In the genomic region with DNA sequence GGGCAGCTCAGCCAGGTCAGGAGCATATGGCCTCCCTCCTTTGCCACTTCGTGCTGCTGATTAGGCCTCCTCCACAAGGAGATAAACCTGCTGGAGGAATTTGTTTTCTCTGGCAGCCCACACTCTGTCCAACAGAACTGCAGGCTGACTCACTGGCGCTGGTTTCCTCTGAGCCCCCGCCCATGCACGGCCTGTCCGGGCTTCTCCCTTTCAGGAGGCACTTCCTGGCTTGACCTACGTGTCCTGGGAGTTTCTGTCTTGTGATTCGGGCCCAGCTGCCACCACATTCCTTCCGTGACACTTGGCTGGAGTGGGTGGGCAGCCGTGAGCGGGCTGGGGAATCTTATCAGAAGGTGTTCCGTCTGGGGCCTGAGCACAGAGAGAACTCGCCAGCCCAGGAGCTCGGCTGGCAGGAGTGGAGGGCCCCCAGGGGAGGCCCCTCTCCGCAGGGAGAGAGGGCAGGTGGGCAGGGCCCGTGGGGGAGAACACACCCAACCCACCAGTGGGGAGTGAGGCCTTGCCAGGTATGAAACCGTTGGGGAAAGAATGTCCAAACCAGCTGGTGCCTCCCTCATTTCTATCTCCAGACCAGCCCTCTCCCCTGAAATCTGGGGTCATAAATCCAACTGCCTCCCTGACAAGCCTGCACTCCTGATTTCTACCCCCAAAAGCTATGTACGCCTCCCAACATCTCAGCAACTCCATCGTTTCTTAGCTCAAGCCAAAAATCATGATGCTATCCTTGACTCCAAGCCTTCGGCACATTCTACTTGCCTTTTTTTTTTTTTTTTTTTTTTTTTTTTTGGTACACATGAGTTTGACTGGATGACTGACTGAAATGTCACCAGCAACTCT, we compare ENCODE assay signal across 8 cellular contexts.
DNase-seq lines count a peak whose midpoint lies in the region; ATAC-seq lines count a peak whose summit lies in the region.

No MANE protein-coding gene starts in this region.

- peak; percentile 96 for DNase-seq in HPDE6-E6E7 (ENCODE audit: extremely low spot score)
- peak; percentile 62 for DNase-seq in brain pericyte (ENCODE audit: low read depth, low spot score)
- DNase-seq in stromal cell of bone marrow (ENCODE audit: low read depth): peak; percentile 86
- no peak for DNase-seq in NCI-H510A treated with DMSO at 0.1 percent for 48 hours (lab: John Stamatoyannopoulos, UW)
- DNase-seq in NCI-H187 (lab: John Stamatoyannopoulos, UW): no peak
- DNase-seq in SIG-M5 (lab: John Stamatoyannopoulos, UW): no peak

- H3K27me3 ChIP-seq in layer of hippocampus (ENCODE audit: control insufficient read depth, insufficient read depth, low read length): no peaks in the 10 kb centered on the region

- peak overlapping the region; percentile 82 for H3K27ac ChIP-seq in layer of hippocampus (ENCODE audit: low read depth, low read length)

- no peak for ATAC-seq in HG03354 (IDR thresholded peaks at IDR 0.05; ENCODE audit: poor library complexity, severe bottlenecking, unreplicated experiment)

Comparison
In these comparisons a context has a peak if more than half of its experiments do, and no peak if none do; other contexts are left out.
1. DNase-seq: peak in HPDE6-E6E7 (single experiment), brain pericyte (single experiment) and stromal cell of bone marrow (single experiment); none in NCI-H510A treated with DMSO at 0.1 percent for 48 hours (single experiment), NCI-H187 (0 of 2) and SIG-M5 (single experiment).